14 cellular contexts compared by ENCODE assay signal in the genomic region with DNA sequence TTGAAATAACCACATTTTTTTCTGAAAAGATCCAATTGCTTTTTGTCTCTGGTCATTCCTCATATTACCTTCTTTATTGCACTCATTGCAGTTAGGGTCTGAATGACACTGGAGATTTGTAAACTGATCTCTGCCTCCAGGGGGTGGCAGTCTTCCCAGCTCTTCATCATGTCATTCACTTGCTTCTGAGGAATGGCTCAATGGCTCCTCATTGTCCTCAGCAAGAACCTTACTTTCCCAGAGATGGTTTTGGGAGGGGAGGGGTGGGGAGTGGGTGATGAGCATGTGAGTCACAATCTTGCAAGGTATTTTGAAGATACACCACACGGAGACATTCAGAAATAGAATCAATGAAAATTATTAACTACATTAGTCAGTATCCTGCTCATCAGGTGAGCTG.
A peak's percentile ranks its signal among the peaks of the same experiment; 100 is the strongest.
DNase-seq lines count a peak whose midpoint lies in the region; ATAC-seq and TF ChIP-seq lines count a peak whose summit lies in the region.
"Had no signal": no experiment of that assay in that cellular context is flagged by ENCODE, and none has a peak within 500 bp of the region (broad histone marks: within the 10 kb centered on the region; RNA-seq: fewer than 3 reads in every experiment).

No MANE protein-coding gene starts in this region.

- peak; percentile 60 for DNase-seq in EH (ENCODE audit: low read depth)
- DNase-seq in LHCN-M2 (ENCODE audit: low read depth): peak; percentile 64
- DNase-seq in choroid plexus epithelial cell (ENCODE audit: low read depth): peak; percentile 52
- DNase-seq in left lobe of liver (ENCODE audit: low spot score): no peak
- DNase-seq in mesenteric fat pad (ENCODE audit: low spot score): no peak
- no peak for DNase-seq in Kasumi-1 (lab: John Stamatoyannopoulos, UW)
- DNase-seq in heart left ventricle: no peak
- DNase-seq: Caco-2, foreskin melanocyte, mucosa of descending colon, NCI-H2107 had no signal

- H3K4me3 ChIP-seq in choroid plexus epithelial cell (ENCODE audit: low read depth, low read length) (no peak overlapping the region), heart left ventricle (no peak overlapping the region)
- H3K4me3 ChIP-seq: mucosa of descending colon had no signal

- H3K9me3 ChIP-seq in heart left ventricle: peaks cover 0 to 11% (median 3%) of the 10 kb centered on the region in 12 donors
- H3K9me3 ChIP-seq: Caco-2, mucosa of descending colon had no signal

- intact Hi-C loops in heart left ventricle (cut with DNase I): no loop called here

- H3K27ac ChIP-seq in heart left ventricle: no peak overlapping the region

- WGBS in heart left ventricle, 4 donors: 91 to 100% (median 95%) methylated on average over 1 of the region's 1 CpG

- no peaks in the 10 kb centered on the region for H3K27me3 ChIP-seq in heart left ventricle

- TF ChIP-seq CTCF in choroid plexus epithelial cell (conservative IDR thresholded peaks at IDR 0.05; ENCODE audit: low read depth, low read length): peak; percentile 49
- peak in 1 of 12 donors; percentile 6 for TF ChIP-seq CTCF in heart left ventricle (IDR thresholded peaks at IDR 0.05)

- ATAC-seq in left lobe of liver (peak; percentile 29), GM18868 (IDR thresholded peaks at IDR 0.05; ENCODE audit: unreplicated experiment) (no peak), heart left ventricle (no peak)
- ATAC-seq: activated CD4-positive, CD25-positive, alpha-beta regulatory T cell treated with anti-CD3 and anti-CD28 coated beads, Interleukin-2, amount 50 U/mL, for 24 hours; mucosa of descending colon; sciatic nerve had no signal

- no peak for TF ChIP-seq POLR2A in heart left ventricle (IDR thresholded peaks at IDR 0.05)

- peaks cover 0 to 15% (median 3%) of the 10 kb centered on the region in 12 donors for H3K4me1 ChIP-seq in heart left ventricle
- H3K4me1 ChIP-seq: Caco-2 had no signal

- H3K36me3 ChIP-seq in heart left ventricle: no peaks in the 10 kb centered on the region

Comparison
In these comparisons a context has a peak if more than half of its experiments do, and no peak if none do; other contexts are left out.
1. DNase-seq: peak in EH (single experiment), LHCN-M2 (single experiment) and choroid plexus epithelial cell (single experiment); none in left lobe of liver (single experiment), mesenteric fat pad (single experiment), Kasumi-1 (0 of 2) and heart left ventricle (0 of 5).